Comparison of ENCODE assay signal across 22 cellular contexts in the genomic region with DNA sequence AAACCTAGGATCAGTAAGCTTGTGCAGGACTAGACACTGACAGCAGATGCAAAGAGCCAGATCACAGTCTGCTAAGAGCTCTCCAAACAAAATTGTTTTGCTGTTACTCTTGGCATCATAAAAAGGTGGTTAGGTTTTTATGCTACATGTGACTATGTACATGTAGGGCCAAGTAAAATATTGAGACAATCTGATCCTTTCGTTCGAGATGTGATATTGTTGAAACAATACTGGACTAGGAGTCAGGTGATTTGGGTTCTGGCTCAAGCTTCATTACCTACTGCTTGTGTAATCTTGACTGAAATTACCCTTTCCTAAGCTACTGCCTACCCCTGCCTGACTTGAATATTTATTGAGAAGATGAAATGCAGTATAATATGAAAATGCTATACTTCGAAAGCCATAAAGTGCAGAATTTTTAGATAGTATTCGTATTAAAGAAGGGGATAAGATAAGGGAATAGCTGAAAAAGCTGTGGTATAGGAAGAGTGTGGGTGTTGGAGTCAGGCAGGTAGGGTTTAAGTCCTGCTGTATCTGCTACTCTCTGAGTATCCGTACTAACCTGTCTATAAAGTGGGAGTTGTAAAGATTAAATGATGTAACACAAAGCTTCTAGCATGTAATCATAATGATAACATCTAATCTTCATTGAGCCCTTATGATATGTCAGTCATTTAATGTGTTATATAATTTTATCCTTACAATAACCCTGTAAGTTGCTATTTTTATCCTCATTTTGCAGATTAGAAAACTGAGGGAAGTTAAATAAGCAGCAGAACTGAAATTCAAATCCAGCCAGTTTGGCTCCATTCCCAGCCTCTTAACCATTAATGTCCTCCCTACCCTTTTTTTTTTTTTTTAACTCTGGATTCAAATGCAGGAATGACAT. TPM values are rescaled to one million over a fixed set of nuclear protein-coding genes. Genes with fewer than 3 reads are reported as not detected.
DNase-seq lines count a peak whose midpoint lies in the region; ATAC-seq, FAIRE-seq and TF ChIP-seq lines count a peak whose summit lies in the region.
"Had no signal": no experiment of that assay in that cellular context is flagged by ENCODE, and none has a peak within 500 bp of the region (broad histone marks: within the 10 kb centered on the region; RNA-seq: fewer than 3 reads in every experiment).

No MANE protein-coding gene starts in this region.

- no peaks in the 10 kb centered on the region for H3K27me3 Mint-ChIP-seq in T-helper 2 cell treated with Interferon-gamma antibody and Interleukin-4, amounts not matched to agents 5 μg/mL and 100 μg/mL, for 36 hours (ENCODE audit: low read depth)
- H3K27me3 Mint-ChIP-seq: activated naive CD8-positive, alpha-beta T cell treated with anti-CD3 and anti-CD28 coated beads, Interleukin-2, amount 50 U/mL, for 24 hours had no signal

- peak; percentile 6 for FAIRE-seq in kidney (lab: Jason Lieb, UNC)

- H3K9ac ChIP-seq in kidney (ENCODE audit: low read length in 2 of 2) = no peak overlapping the region

- H3K9me3 Mint-ChIP-seq in T-helper 2 cell treated with Interferon-gamma antibody and Interleukin-4, amounts not matched to agents 5 μg/mL and 100 μg/mL, for 36 hours = no peaks in the 10 kb centered on the region
- H3K9me3 Mint-ChIP-seq: activated naive CD8-positive, alpha-beta T cell treated with anti-CD3 and anti-CD28 coated beads, Interleukin-2, amount 50 U/mL, for 24 hours; activated T-cell treated with anti-CD3 and anti-CD28 coated beads, Interleukin-2, amount 50 U/mL, for 4 hours; natural killer cell had no signal

- no peak overlapping the region for H3K27ac ChIP-seq in kidney (ENCODE audit: low read depth in 2 of 2, low read length in 2 of 2)
- H3K27ac ChIP-seq: colonic mucosa, left lung, SJSA1, transverse colon had no signal

- peaks cover 49% of the 10 kb centered on the region for H3K36me3 Mint-ChIP-seq in T-helper 2 cell treated with Interferon-gamma antibody and Interleukin-4, amounts not matched to agents 5 μg/mL and 100 μg/mL, for 36 hours (ENCODE audit: low read depth)

- H3K36me3 ChIP-seq in kidney (ENCODE audit: control insufficient read depth in 1 of 2, insufficient read depth in 2 of 2, low read length in 2 of 2) = peaks cover 33 to 54% of the 10 kb centered on the region in 2 donors

- H3K4me3 ChIP-seq in HFF-Myc (replicated peaks; ENCODE audit: low read depth, low read length) = no peak overlapping the region
- no peak overlapping the region for H3K4me3 ChIP-seq in astrocyte of the spinal cord (ENCODE audit: low read depth, low read length)
- H3K4me3 ChIP-seq in kidney (ENCODE audit: low read length in 2 of 2) = no peak overlapping the region
- H3K4me3 ChIP-seq: colonic mucosa, left lung, MG63, SJSA1, transverse colon had no signal

- TF ChIP-seq CTCF in HFF-Myc (IDR thresholded peaks at IDR 0.05; ENCODE audit: low read depth, low read length, missing control alignments) (no peak), astrocyte of the spinal cord (IDR thresholded peaks at IDR 0.05; ENCODE audit: low read depth, low read length) (no peak), kidney (IDR thresholded peaks at IDR 0.05; ENCODE audit: borderline replicate concordance, extremely low read depth, insufficient read depth) (no peak)

- no peak for ATAC-seq in GM21367 (IDR thresholded peaks at IDR 0.05; ENCODE audit: unreplicated experiment)
- ATAC-seq: activated naive CD8-positive, alpha-beta T cell treated with anti-CD3 and anti-CD28 coated beads, Interleukin-2, amount 50 U/mL, for 24 hours; activated T-cell treated with anti-CD3 and anti-CD28 coated beads, Interleukin-2, amount 50 U/mL, for 4 hours; left lung; natural killer cell had no signal

- no peak overlapping the region for H3K27ac Mint-ChIP-seq in T-helper 2 cell treated with Interferon-gamma antibody and Interleukin-4, amounts not matched to agents 5 μg/mL and 100 μg/mL, for 36 hours
- H3K27ac Mint-ChIP-seq: activated naive CD8-positive, alpha-beta T cell treated with anti-CD3 and anti-CD28 coated beads, Interleukin-2, amount 50 U/mL, for 24 hours; natural killer cell had no signal

- H3K4me3 Mint-ChIP-seq in T-helper 2 cell treated with Interferon-gamma antibody and Interleukin-4, amounts not matched to agents 5 μg/mL and 100 μg/mL, for 36 hours = no peak overlapping the region
- H3K4me3 Mint-ChIP-seq: activated naive CD8-positive, alpha-beta T cell treated with anti-CD3 and anti-CD28 coated beads, Interleukin-2, amount 50 U/mL, for 24 hours; activated T-cell treated with anti-CD3 and anti-CD28 coated beads, Interleukin-2, amount 50 U/mL, for 4 hours; natural killer cell had no signal

- peak; percentile 25 for DNase-seq in AG08395 (ENCODE audit: low spot score)
- peak; percentile 26 for DNase-seq in HFF-Myc (ENCODE audit: extremely low read depth, low read depth)
- DNase-seq in astrocyte of the spinal cord (ENCODE audit: low read depth, low spot score) = peak; percentile 55
- DNase-seq in kidney = no peak
- no peak for DNase-seq in NCI-H1048 (lab: John Stamatoyannopoulos, UW)
- no peak for DNase-seq in T-helper 2 cell treated with Interferon-gamma antibody and Interleukin-4, amounts not matched to agents 5 μg/mL and 100 μg/mL, for 36 hours (ENCODE audit: low spot score)
- no peak for DNase-seq in NCI-H510A treated with DMSO at 0.1 percent for 48 hours (lab: John Stamatoyannopoulos, UW)
- DNase-seq: activated CD4-positive, alpha-beta T cell treated with anti-CD3 and anti-CD28 coated beads, Interleukin-2, amount 50 U/mL, for 4 hours; activated naive CD8-positive, alpha-beta T cell treated with anti-CD3 and anti-CD28 coated beads, Interleukin-2, amount 50 U/mL, for 24 hours; activated T-cell treated with anti-CD3 and anti-CD28 coated beads, Interleukin-2, amount 50 U/mL, for 4 hours; AML-193; colonic mucosa; erythroblast; hypothalamus; left lung; MG63; natural killer cell; retina; stimulated activated CD4-positive, alpha-beta T cell treated with anti-CD3 and anti-CD28 coated beads, Interleukin-2, amount 100 ng/mL, for 48 hours; transverse colon had no signal

- intact Hi-C loops in kidney (cut with DNase I) = no loop called here

- peaks cover 0 to 4% of the 10 kb centered on the region in 2 donors for H3K4me1 ChIP-seq in kidney (ENCODE audit: control insufficient read depth in 1 of 2, insufficient read depth in 1 of 2, low read depth in 1 of 2, low read length in 2 of 2)
- H3K4me1 ChIP-seq: colonic mucosa, left lung, SJSA1, transverse colon had no signal

- no peaks in the 10 kb centered on the region for H3K9me3 ChIP-seq in kidney (ENCODE audit: control insufficient read depth in 1 of 2, low read length in 2 of 2)
- H3K9me3 ChIP-seq: colonic mucosa, left lung, MG63, SJSA1, transverse colon had no signal

- in situ Hi-C loops in astrocyte of the spinal cord (cut with HindIII; ENCODE audit: low sequenced_read_pairs) = no loop called here

- H3K4me1 Mint-ChIP-seq in T-helper 2 cell treated with Interferon-gamma antibody and Interleukin-4, amounts not matched to agents 5 μg/mL and 100 μg/mL, for 36 hours (ENCODE audit: low read depth) = peaks cover 3% of the 10 kb centered on the region
- H3K4me1 Mint-ChIP-seq: activated naive CD8-positive, alpha-beta T cell treated with anti-CD3 and anti-CD28 coated beads, Interleukin-2, amount 50 U/mL, for 24 hours had no signal

RNA-seq across cellular contexts. Expression of a gene that starts 38.6 kb away (rescaled TPM):
- 29.0 TPM for total RNA-seq in kidney
- polyA plus RNA-seq in kidney (ENCODE audit: insufficient read depth, low read depth, low replicate concordance) = 13.9 TPM

Comparison
In these comparisons a context has a peak if more than half of its experiments do, and no peak if none do; other contexts are left out.
1. DNase-seq: peak in AG08395 (single experiment), HFF-Myc (single experiment) and astrocyte of the spinal cord (single experiment); none in kidney (single experiment), NCI-H1048 (single experiment), T-helper 2 cell treated with Interferon-gamma antibody and Interleukin-4, amounts not matched to agents 5 μg/mL and 100 μg/mL, for 36 hours (single experiment) and NCI-H510A treated with DMSO at 0.1 percent for 48 hours (single experiment).